Comparison of ENCODE assay signal across 1 cellular context in genomic region chr1:206694151-206694550, GRCh38.
TF ChIP-seq lines count a peak whose summit lies in the region.

No MANE protein-coding gene starts in this region.

TF ChIP-seq in GM23338, 12 proteins besides CTCF, POLR2A, EP300 and RAD21:
- TF ChIP-seq ETS1 (IDR thresholded peaks at IDR 0.05), result no peak
- no peak for TF ChIP-seq POLR2AphosphoS5 (IDR thresholded peaks at IDR 0.05; ENCODE audit: low read depth)
- TF ChIP-seq CREB1 (CRISPR knock-in tag; IDR thresholded peaks at IDR 0.05; ENCODE audit: low read depth), result no peak
- TF ChIP-seq STAT1 (IDR thresholded peaks at IDR 0.05; ENCODE audit: unreplicated experiment), result no peak
